14 cellular contexts compared by ENCODE assay signal in genomic region chr2:11532434-11533055, GRCh38. TPM values are rescaled to one million over a fixed set of nuclear protein-coding genes. Genes with fewer than 3 reads are reported as not detected.
DNase-seq lines count a peak whose midpoint lies in the region; ATAC-seq and TF ChIP-seq lines count a peak whose summit lies in the region.
"Had no signal": no experiment of that assay in that cellular context is flagged by ENCODE, and none has a peak within 500 bp of the region (broad histone marks: within the 10 kb centered on the region; RNA-seq: fewer than 3 reads in every experiment).

No MANE protein-coding gene starts in this region.

- DNase-seq in GM23248, result peak; percentile 13
- peak; percentile 89 for DNase-seq in OCI-M1 (lab: John Stamatoyannopoulos, UW)
- DNase-seq in epithelial cell of prostate (ENCODE audit: low read depth, low spot score), result peak; percentile 59
- DNase-seq in prostate gland (ENCODE audit: low spot score), result no peak
- DNase-seq in T1000 (lab: John Stamatoyannopoulos, UW), result no peak
- no peak for DNase-seq in activated T-cell treated with anti-CD3 and anti-CD28 coated beads for 4 hours
- DNase-seq: activated CD4-positive, alpha-beta memory T cell treated with anti-CD3 and anti-CD28 coated beads for 36 hours; CD4-positive, alpha-beta T cell; GDM1; Kasumi-1; stomach; T-helper 9 cell had no signal

- no peak for TF ChIP-seq POLR2A in prostate gland (IDR thresholded peaks at IDR 0.05)

- ATAC-seq in HG03097 (IDR thresholded peaks at IDR 0.05; ENCODE audit: low FRiP score, unreplicated experiment) (no peak), GM21367 (IDR thresholded peaks at IDR 0.05; ENCODE audit: unreplicated experiment) (no peak)

- TF ChIP-seq CTCF in prostate gland (IDR thresholded peaks at IDR 0.05), result no peak

- intact Hi-C loops in prostate gland (cut with DNase I), result no loop called here

- H3K27ac ChIP-seq in GM23248 (no peak overlapping the region), epithelial cell of prostate (no peak overlapping the region), prostate gland (peak overlapping the region; percentile 18 to 31)
- H3K27ac ChIP-seq: stomach had no signal

- no peak overlapping the region for H3K4me2 ChIP-seq in GM23248 (ENCODE audit: unreplicated experiment)

- no peak overlapping the region for H3K9ac ChIP-seq in GM23248

- H3K79me2 ChIP-seq in GM23248 (ENCODE audit: insufficient read depth), result no peaks in the 10 kb centered on the region

- H3K9me2 ChIP-seq in GM23248 (ENCODE audit: insufficient read depth), result no peaks in the 10 kb centered on the region

- 63 to 67% methylated on average over 9 of the region's 9 CpGs for WGBS in GM23248 (ENCODE audit: low coverage in 1 of 2, low lambda C conversion rate in 2 of 2, missing lambda C conversion rate in 2 of 2), 2 experiments
- WGBS in prostate gland, result 30% methylated on average over 9 of the region's 9 CpGs

- no peak overlapping the region for H2AFZ ChIP-seq in GM23248

- H3K9me3 ChIP-seq in GM23248 (ENCODE audit: low read depth) (no peaks in the 10 kb centered on the region), prostate gland (no peaks in the 10 kb centered on the region)
- H3K9me3 ChIP-seq: stomach had no signal

- H3K27me3 ChIP-seq in GM23248 (replicated peaks; ENCODE audit: insufficient read depth), result peaks cover 42% of the 10 kb centered on the region
- H3K27me3 ChIP-seq in prostate gland (replicated peaks; ENCODE audit: insufficient read depth), result no peaks in the 10 kb centered on the region

- H3K36me3 ChIP-seq in GM23248 (ENCODE audit: low read depth) (no peaks in the 10 kb centered on the region), prostate gland (no peaks in the 10 kb centered on the region)
- H3K36me3 ChIP-seq: stomach had no signal

- H3K4me1 ChIP-seq in GM23248 (ENCODE audit: insufficient read depth), result no peaks in the 10 kb centered on the region
- peaks cover 2% of the 10 kb centered on the region for H3K4me1 ChIP-seq in prostate gland (replicated peaks)

- no peaks in the 10 kb centered on the region for H4K20me1 ChIP-seq in GM23248 (ENCODE audit: insufficient read depth)

- in situ Hi-C loops in GM23248 (cut with MboI), result no loop called here

- H3F3A ChIP-seq in GM23248 (ENCODE audit: insufficient read depth), result no peaks in the 10 kb centered on the region

- H3K4me3 ChIP-seq in GM23248 (no peak overlapping the region), prostate gland (no peak overlapping the region)
- H3K4me3 ChIP-seq: stomach had no signal

RNA-seq across cellular contexts. Expression of gene GREB1, which starts 1.3 kb away (rescaled TPM):
- total RNA-seq in GM23248 (2014; rRNA removed; shearing (Covaris generic)), result not detected in 2 replicates
- 0.05 TPM in 1 of 2 replicates, not detected in the other for polyA plus RNA-seq in GM23248 (2016; fragmentation: Nextera tagmentation; extraction: Ambion mirVana)
- total RNA-seq in prostate gland, result 100 to 1,000 TPM; 224 to 392 TPM

Comparison
In these comparisons a context has a peak if more than half of its experiments do, and no peak if none do; other contexts are left out.
1. DNase-seq: peak in GM23248 (single experiment), OCI-M1 (single experiment) and epithelial cell of prostate (single experiment); none in prostate gland (single experiment), T1000 (single experiment) and activated T-cell treated with anti-CD3 and anti-CD28 coated beads for 4 hours (single experiment).
2. H3K27ac ChIP-seq: peak in prostate gland (2 of 2); none in GM23248 (single experiment) and epithelial cell of prostate (single experiment).
3. RNA of gene GREB1, which starts 1.3 kb away (total RNA-seq): 224 to 392 TPM in prostate gland; not detected in GM23248; every median in the first group is over 100 times any median in the second.